Comparison of ENCODE assay signal across 21 cellular contexts in the genomic region with DNA sequence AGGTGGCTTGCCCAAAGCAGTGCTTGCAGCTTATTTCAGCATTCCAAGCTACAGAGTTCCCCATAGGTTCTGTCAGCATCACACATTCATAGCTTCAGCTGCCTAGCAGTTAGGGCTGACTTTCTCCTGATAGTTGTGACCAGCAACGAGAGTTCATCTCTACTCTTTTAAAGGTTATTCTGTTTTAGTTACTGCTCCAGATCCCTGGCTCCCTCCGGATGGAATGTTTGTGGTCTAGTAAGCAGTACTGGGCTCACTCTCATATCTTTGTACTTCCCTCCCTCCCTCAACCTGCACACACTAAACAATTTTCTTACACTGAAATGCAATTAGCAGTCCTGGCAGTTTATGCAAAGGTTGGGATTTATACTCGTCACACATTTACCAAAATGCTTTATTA. TPM values are rescaled to one million over a fixed set of nuclear protein-coding genes. Genes with fewer than 3 reads are reported as not detected.
DNase-seq lines count a peak whose midpoint lies in the region; ATAC-seq and TF ChIP-seq lines count a peak whose summit lies in the region.
"Had no signal": no experiment of that assay in that cellular context is flagged by ENCODE, and none has a peak within 500 bp of the region (broad histone marks: within the 10 kb centered on the region; RNA-seq: fewer than 3 reads in every experiment).

No MANE protein-coding gene starts in this region.

- H3K4me3 ChIP-seq in left ventricle myocardium inferior, result no peak overlapping the region
- H3K4me3 ChIP-seq in coronary artery, result no peak overlapping the region
- no peak overlapping the region for H3K4me3 ChIP-seq in mesendoderm (ENCODE audit: low read length)
- no peak overlapping the region for H3K4me3 ChIP-seq in uterus
- H3K4me3 ChIP-seq: heart right ventricle, prostate gland, tibial nerve had no signal

- H3K9me3 ChIP-seq in left ventricle myocardium inferior (replicated peaks), result no peaks in the 10 kb centered on the region
- no peaks in the 10 kb centered on the region for H3K9me3 ChIP-seq in uterus
- H3K9me3 ChIP-seq: heart right ventricle, prostate gland, tibial nerve had no signal

- peaks cover 22% of the 10 kb centered on the region for H3K79me1 ChIP-seq in mesendoderm (ENCODE audit: low read length)

- H3K36me3 ChIP-seq in left ventricle myocardium inferior, result no peaks in the 10 kb centered on the region
- no peaks in the 10 kb centered on the region for H3K36me3 ChIP-seq in mesendoderm (ENCODE audit: control insufficient read depth, insufficient read depth, low read length)
- no peaks in the 10 kb centered on the region for H3K36me3 ChIP-seq in uterus
- H3K36me3 ChIP-seq: heart right ventricle, prostate gland, tibial nerve had no signal

- intact Hi-C loops in Right ventricle myocardium superior (cut with DNase I) (no loop called here), left ventricle myocardium inferior (cut with micrococcal nuclease) (no loop called here), uterus (cut with DNase I; ENCODE audit: low total_unique reads) (no loop called here)

- H2BK120ac ChIP-seq in mesendoderm (ENCODE audit: low read depth, low read length), result no peak overlapping the region

- WGBS in mesendoderm (ENCODE audit: extremely low coverage, insufficient coverage, low lambda C conversion rate), result no CpG with 5 or more reads among the region's 3 CpGs

- H3K4me1 ChIP-seq in left ventricle myocardium inferior (peaks cover 72% of the 10 kb centered on the region), mesendoderm (ENCODE audit: control insufficient read depth, low read depth, low read length) (peaks cover 32% of the 10 kb centered on the region), uterus (no peaks in the 10 kb centered on the region)

- H3K9ac ChIP-seq in mesendoderm (ENCODE audit: low read length), result no peak overlapping the region
- H3K9ac ChIP-seq: KMS-11 had no signal

- H3K27me3 ChIP-seq in left ventricle myocardium inferior (ENCODE audit: low read depth) (no peaks in the 10 kb centered on the region), mesendoderm (ENCODE audit: insufficient read depth, low read length, poor library complexity) (no peaks in the 10 kb centered on the region), uterus (no peaks in the 10 kb centered on the region)
- H3K27me3 ChIP-seq: heart right ventricle, tibial nerve had no signal

- no peak overlapping the region for H3K4me2 ChIP-seq in mesendoderm (ENCODE audit: low read length)
- H3K4me2 ChIP-seq: KMS-11 had no signal

- TF ChIP-seq POLR2A in uterus (IDR thresholded peaks at IDR 0.05), result no peak

- H2BK15ac ChIP-seq in mesendoderm (replicated peaks; ENCODE audit: low read depth), result no peak overlapping the region

- DNase-seq in Right ventricle myocardium superior (no peak), left ventricle myocardium inferior (no peak), coronary artery (ENCODE audit: low spot score) (no peak), mesendoderm (peak; percentile 57), uterus (no peak), NCI-H1694 (lab: John Stamatoyannopoulos, UW) (no peak), middle frontal gyrus (ENCODE audit: extremely low spot score, low spot score) (no peak)
- DNase-seq: 8988T; activated CD4-positive, alpha-beta T cell treated with anti-CD3 and anti-CD28 coated beads, Interleukin-2, amount 10 ng/mL, durations not matched to agents 7 days and 5 days; activated naive CD4-positive, alpha-beta T cell treated with anti-CD3 and anti-CD28 coated beads for 36 hours; heart right ventricle; left colon; natural killer cell; NCI-H1105 treated with DMSO at 0.1 percent for 48 hours; NCI-H82; stimulated activated naive CD4-positive, alpha-beta T cell; SW 1271 had no signal

- peak; percentile 36 for ATAC-seq in Right ventricle myocardium superior (ENCODE audit: poor library complexity)
- ATAC-seq in HG03039 (IDR thresholded peaks at IDR 0.05; ENCODE audit: unreplicated experiment), result no peak
- ATAC-seq: left colon had no signal

- H2BK5ac ChIP-seq in mesendoderm (ENCODE audit: low read length), result no peak overlapping the region

- no peak overlapping the region for H3K56ac ChIP-seq in mesendoderm (ENCODE audit: low read length)

- peaks cover 40% of the 10 kb centered on the region for H3K79me2 ChIP-seq in mesendoderm (ENCODE audit: control insufficient read depth, insufficient read depth, low read length)

- no peak overlapping the region for H3K27ac ChIP-seq in left ventricle myocardium inferior (replicated peaks)
- peak overlapping the region; percentile 0 to 20 for H3K27ac ChIP-seq in coronary artery
- H3K27ac ChIP-seq in mesendoderm (ENCODE audit: low read depth, low read length), result no peak overlapping the region
- H3K27ac ChIP-seq in uterus, result peak overlapping the region; percentile 91 to 99
- H3K27ac ChIP-seq: KMS-11 had no signal

- TF ChIP-seq CTCF in left ventricle myocardium inferior (IDR thresholded peaks at IDR 0.05; ENCODE audit: borderline replicate concordance), result no peak
- no peak for TF ChIP-seq CTCF in coronary artery (IDR thresholded peaks at IDR 0.05)
- no peak for TF ChIP-seq CTCF in uterus (IDR thresholded peaks at IDR 0.05)

- no peak overlapping the region for H3K18ac ChIP-seq in mesendoderm (ENCODE audit: low read length)

- H4K5ac ChIP-seq in mesendoderm (ENCODE audit: low read length), result no peak overlapping the region

- H2AK5ac ChIP-seq in mesendoderm (ENCODE audit: low read length), result no peak overlapping the region

- H4K8ac ChIP-seq in mesendoderm (ENCODE audit: low read depth, low read length), result no peak overlapping the region

- no peak overlapping the region for H3K4ac ChIP-seq in mesendoderm (ENCODE audit: low read depth, low read length)

- no peak overlapping the region for H3K23ac ChIP-seq in mesendoderm (ENCODE audit: low read length)

RNA-seq across cellular contexts. Expression of gene PTTG2, which starts 43.9 kb away (rescaled TPM):
- total RNA-seq in Right ventricle myocardium superior (0.67 TPM), left ventricle myocardium inferior (0.58 TPM), uterus (1 to 10 TPM in 1 of 4 donors, under 1 TPM in 1, not detected in 2; 0.90 to 4.1 TPM)
- not detected for polyA plus RNA-seq in mesendoderm (2013, experiment 1 of 2)
- polyA plus RNA-seq in mesendoderm (2013, experiment 2 of 2), result not detected
- total RNA-seq: activated naive CD4-positive, alpha-beta T cell treated with anti-CD3 and anti-CD28 coated beads for 36 hours had no signal

Comparison
In these comparisons a context has a peak if more than half of its experiments do, and no peak if none do; other contexts are left out.
1. H3K27ac ChIP-seq: peak in coronary artery (2 of 2) and uterus (2 of 2); none in left ventricle myocardium inferior (single experiment) and mesendoderm (single experiment).